1 cellular context compared by ENCODE assay signal in the genomic region with DNA sequence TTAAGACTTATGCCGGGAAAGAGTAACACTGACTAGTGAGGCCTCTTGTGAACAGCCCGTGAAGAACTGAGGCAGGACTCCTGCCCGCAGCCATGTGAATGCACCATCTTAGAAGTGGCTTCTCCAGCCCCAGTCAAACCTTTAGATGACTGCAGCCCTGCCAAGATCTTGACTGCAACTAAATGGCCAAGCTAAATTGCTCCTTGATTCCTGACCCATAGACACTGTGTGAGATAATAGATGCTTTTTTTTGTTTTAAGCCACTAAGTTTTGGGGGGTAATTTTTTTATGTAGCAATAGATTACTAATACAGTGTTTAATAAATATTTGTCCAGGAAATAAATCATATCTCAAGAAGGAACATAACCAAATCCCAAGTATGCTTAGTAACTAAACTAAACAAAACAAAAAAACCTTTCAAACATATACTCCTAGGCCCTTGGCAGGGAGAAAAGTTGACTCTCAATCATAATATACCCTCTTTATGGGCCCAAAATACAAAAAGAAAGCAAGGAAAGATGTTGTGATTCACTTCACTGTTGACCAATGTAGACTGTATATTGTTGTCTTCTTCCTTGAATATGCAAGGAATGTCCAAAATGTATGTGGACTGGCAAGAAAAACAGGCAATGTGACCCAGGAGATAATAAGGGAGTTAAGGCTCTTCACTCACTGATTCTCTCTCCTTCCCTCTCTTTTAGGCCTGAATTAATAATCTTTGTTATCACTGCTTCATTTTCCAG.
TF ChIP-seq lines count a peak whose summit lies in the region.

No MANE protein-coding gene starts in this region.

TF ChIP-seq in endothelial cell of umbilical vein, 7 proteins besides CTCF, POLR2A, EP300 and RAD21:
- TF ChIP-seq FOS (IDR thresholded peaks at IDR 0.05; ENCODE audit: borderline replicate concordance, insufficient read depth, low read length) (peak; percentile 17), POLR2AphosphoS5 (IDR thresholded peaks at IDR 0.05; ENCODE audit: insufficient read depth, low read depth, low read length) (no peak), JUN (IDR thresholded peaks at IDR 0.05; ENCODE audit: borderline replicate concordance, insufficient read depth, insufficient read length, low read depth) (no peak), MYC (IDR thresholded peaks at IDR 0.05; ENCODE audit: low read depth, low read length) (no peak), GATA2 (IDR thresholded peaks at IDR 0.05; ENCODE audit: insufficient read depth, insufficient read length, low read depth, low read length) (no peak), EZH2 (IDR thresholded peaks at IDR 0.05; ENCODE audit: borderline replicate concordance, low read depth, low read length, severe bottlenecking) (no peak)
- TF ChIP-seq, protein P1, sequence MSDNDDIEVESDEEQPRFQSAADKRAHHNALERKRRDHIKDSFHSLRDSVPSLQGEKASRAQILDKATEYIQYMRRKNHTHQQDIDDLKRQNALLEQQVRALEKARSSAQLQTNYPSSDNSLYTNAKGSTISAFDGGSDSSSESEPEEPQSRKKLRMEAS (IDR thresholded peaks at IDR 0.05; ENCODE audit: insufficient read depth, insufficient read length) = no peak
TF ChIP-seq in endothelial cell of umbilical vein: peak in this region for 1.
